In genomic region chr14:104931771-104932675, GRCh38 we compare ENCODE assay signal across 12 cellular contexts. TPM values are rescaled to one million over a fixed set of nuclear protein-coding genes. Genes with fewer than 3 reads are reported as not detected.
DNase-seq lines count a peak whose midpoint lies in the region; ATAC-seq and TF ChIP-seq lines count a peak whose summit lies in the region.
"Had no signal": no experiment of that assay in that cellular context is flagged by ENCODE, and none has a peak within 500 bp of the region (broad histone marks: within the 10 kb centered on the region; RNA-seq: fewer than 3 reads in every experiment).

No MANE protein-coding gene starts in this region.

- intact Hi-C loops in heart left ventricle (cut with DNase I) (loop anchor here in 3 of 10 donors (2.0 to 5.0 kb wide), 2 partner anchors 35 kb away; no protein-coding TSS in a partner anchor), esophagus squamous epithelium (cut with DNase I) (no loop called here), vagina (cut with DNase I) (loop anchor here (5.0 kb wide), 1 partner anchor 35 kb away; no protein-coding TSS in a partner anchor)

- H3K27me3 Mint-ChIP-seq in neural crest cell (ENCODE audit: low read depth) = peaks cover 55% of the 10 kb centered on the region

- H3K4me1 Mint-ChIP-seq in neural crest cell = peaks cover 3% of the 10 kb centered on the region

- 16 to 41% (median 26%) methylated on average over 32 to 64 of the region's 64 CpGs for WGBS in heart left ventricle, 4 donors
- WGBS in esophagus squamous epithelium, 2 donors = 61% methylated on average over 30 of the region's 64 CpGs; no CpG with 5 or more reads in 1 of the 2 donors

- H3K27ac ChIP-seq in heart left ventricle (peak overlapping the region in 1 of 12 donors; percentile 76), right atrium auricular region (no peak overlapping the region), esophagus squamous epithelium (peak overlapping the region in 1 of 4 donors; percentile 34), vagina (peak overlapping the region; percentile 71)
- H3K27ac ChIP-seq: colonic mucosa had no signal

- no peaks in the 10 kb centered on the region for H3K36me3 Mint-ChIP-seq in neural crest cell (ENCODE audit: low read depth)

- TF ChIP-seq CTCF in heart left ventricle (IDR thresholded peaks at IDR 0.05) = no peak
- no peak for TF ChIP-seq CTCF in right atrium auricular region (IDR thresholded peaks at IDR 0.05)
- TF ChIP-seq CTCF in esophagus squamous epithelium (IDR thresholded peaks at IDR 0.05) = no peak
- no peak for TF ChIP-seq CTCF in neural crest cell (conservative IDR thresholded peaks at IDR 0.05)
- TF ChIP-seq CTCF in vagina (IDR thresholded peaks at IDR 0.05) = no peak

- no peaks in the 10 kb centered on the region for H3K9me3 Mint-ChIP-seq in neural crest cell

- H3K4me3 ChIP-seq in heart left ventricle (peak overlapping the region in 11 of 12 donors; percentile 55 to 86 (median 69)), right atrium auricular region (peak overlapping the region in 1 of 2 donors; percentile 67), esophagus squamous epithelium (peak overlapping the region; percentile 39 to 66 (median 54)), vagina (peak overlapping the region; percentile 57 to 61)

- H3K9me3 ChIP-seq in heart left ventricle (no peaks in the 10 kb centered on the region), right atrium auricular region (no peaks in the 10 kb centered on the region), esophagus squamous epithelium (no peaks in the 10 kb centered on the region), vagina (no peaks in the 10 kb centered on the region)
- H3K9me3 ChIP-seq: colonic mucosa had no signal

- H3K36me3 ChIP-seq in heart left ventricle = no peaks in the 10 kb centered on the region
- no peaks in the 10 kb centered on the region for H3K36me3 ChIP-seq in right atrium auricular region
- no peaks in the 10 kb centered on the region for H3K36me3 ChIP-seq in esophagus squamous epithelium
- no peaks in the 10 kb centered on the region for H3K36me3 ChIP-seq in vagina
- H3K36me3 ChIP-seq: colonic mucosa had no signal

- H3K4me3 Mint-ChIP-seq in neural crest cell = peak overlapping the region; percentile 72

- H3K27ac Mint-ChIP-seq in neural crest cell (ENCODE audit: unreplicated experiment) = no peak overlapping the region

- H3K4me1 ChIP-seq in heart left ventricle (peaks cover 0 to 18% (median 13%) of the 10 kb centered on the region in 12 donors), right atrium auricular region (peaks cover 0 to 21% of the 10 kb centered on the region in 2 donors), esophagus squamous epithelium (peaks cover 7 to 48% (median 8%) of the 10 kb centered on the region in 3 donors), vagina (peaks cover 30% of the 10 kb centered on the region)

- peaks cover 0 to 22% (median 5%) of the 10 kb centered on the region in 9 donors for H3K27me3 ChIP-seq in heart left ventricle
- no peaks in the 10 kb centered on the region for H3K27me3 ChIP-seq in right atrium auricular region
- peaks cover 0 to 31% (median 0%) of the 10 kb centered on the region in 4 donors for H3K27me3 ChIP-seq in esophagus squamous epithelium
- H3K27me3 ChIP-seq in vagina = no peaks in the 10 kb centered on the region

- DNase-seq in heart left ventricle = peak in 2 of 5 donors; percentile 30 to 66
- no peak for DNase-seq in right atrium auricular region (ENCODE audit: low spot score)
- no peak for DNase-seq in esophagus squamous epithelium (lab: John Stamatoyannopoulos, UW)
- DNase-seq in neural crest cell (ENCODE audit: low read depth, low spot score) = no peak
- no peak for DNase-seq in vagina (ENCODE audit: extremely low spot score in 2 of 2)
- no peak for DNase-seq in superior temporal gyrus (ENCODE audit: extremely low spot score)
- DNase-seq in NCI-H1105 treated with DMSO at 0.1 percent for 48 hours (lab: John Stamatoyannopoulos, UW) = no peak
- DNase-seq: colonic mucosa; NCI-H187; SHP77; stimulated activated naive CD4-positive, alpha-beta T cell had no signal

- no peak for ATAC-seq in heart left ventricle
- no peak for ATAC-seq in HG02642 (IDR thresholded peaks at IDR 0.05; ENCODE audit: poor library complexity, unreplicated experiment)

- no peak for TF ChIP-seq POLR2A in heart left ventricle (IDR thresholded peaks at IDR 0.05)
- TF ChIP-seq POLR2A in esophagus squamous epithelium (IDR thresholded peaks at IDR 0.05) = no peak
- no peak for TF ChIP-seq POLR2A in vagina (IDR thresholded peaks at IDR 0.05)

RNA-seq across cellular contexts. Expression of gene PLD4, which starts 7.3 kb away (rescaled TPM):
- total RNA-seq in heart left ventricle (1 to 10 TPM in 1 of 9 donors, under 1 TPM in 4, not detected in 4; 0.25 to 1.5 (median 0.40) TPM), right atrium auricular region (under 1 TPM in 1 of 2 donors, not detected in 1; 0.08 TPM), esophagus squamous epithelium (under 1 TPM; 0.18 to 0.95 (median 0.64) TPM), neural crest cell (0.02 and 0.05 TPM in 2 replicates), vagina (not detected)
- under 1 TPM in 1 of 2 donors, not detected in 1; 0.12 TPM for polyA plus RNA-seq in heart left ventricle

RNA-seq across cellular contexts. Expression of gene AHNAK2, which starts 46.2 kb away (rescaled TPM):
- total RNA-seq in heart left ventricle (10 to 100 TPM in 2 of 9 donors, 1 to 10 TPM in 7; 1.5 to 22.3 (median 3.7) TPM), right atrium auricular region (10 to 100 TPM in 1 of 2 donors, 1 to 10 TPM in 1; 5.7 to 11.8 TPM), esophagus squamous epithelium (100 to 1,000 TPM; 147 to 313 (median 172) TPM), neural crest cell (1.4 TPM in 2 replicates), vagina (180 TPM)
- 1 to 10 TPM; 2.2 to 2.5 TPM for polyA plus RNA-seq in heart left ventricle

RNA-seq across cellular contexts. Expression of gene CLBA1, which starts 53.6 kb away (rescaled TPM):
- total RNA-seq in heart left ventricle (1 to 10 TPM in 7 of 9 donors, under 1 TPM in 2; 0.76 to 3.7 (median 2.6) TPM), right atrium auricular region (1 to 10 TPM; 2.0 to 2.2 TPM), esophagus squamous epithelium (10 to 100 TPM in 1 of 4 donors, 1 to 10 TPM in 3; 5.5 to 19.3 (median 7.3) TPM), neural crest cell (12.2 and 14.1 TPM in 2 replicates), vagina (4.7 TPM)
- 1 to 10 TPM; 1.3 to 3.7 TPM for polyA plus RNA-seq in heart left ventricle
